ENCODE assay signal across 15 cellular contexts in the genomic region with DNA sequence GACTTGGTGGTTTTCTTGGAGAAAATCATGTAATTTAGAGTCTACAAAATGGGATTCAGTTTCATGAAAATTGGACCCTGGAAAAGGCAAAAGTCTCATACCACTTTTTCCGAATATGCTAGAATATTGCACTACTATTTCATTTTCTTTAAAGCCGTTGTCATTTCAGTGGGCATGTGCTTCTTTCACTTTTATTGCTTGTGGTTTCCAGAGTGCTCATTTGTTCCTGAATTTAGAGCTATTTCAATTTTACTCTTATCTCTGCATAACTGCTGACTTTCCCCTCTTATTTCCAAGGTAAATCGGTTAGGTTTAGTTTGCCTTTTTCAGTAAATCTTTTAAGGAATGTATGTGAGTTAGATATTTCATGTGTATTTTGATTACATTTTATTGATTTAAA. TPM values are rescaled to one million over a fixed set of nuclear protein-coding genes. Genes with fewer than 3 reads are reported as not detected.
DNase-seq lines count a peak whose midpoint lies in the region; ATAC-seq, FAIRE-seq and TF ChIP-seq lines count a peak whose summit lies in the region.
"Had no signal": no experiment of that assay in that cellular context is flagged by ENCODE, and none has a peak within 500 bp of the region (broad histone marks: within the 10 kb centered on the region; RNA-seq: fewer than 3 reads in every experiment).

No MANE protein-coding gene starts in this region.

- TF ChIP-seq POLR2A in heart left ventricle (IDR thresholded peaks at IDR 0.05), result no peak

- DNase-seq in activated T-cell treated with anti-CD3 and anti-CD28 coated beads, Interleukin-2, amount 50 U/mL, for 72 hours, result no peak
- DNase-seq in activated T-cell treated with anti-CD3 and anti-CD28 coated beads for 4 hours (no peak), OCI-M1 (lab: John Stamatoyannopoulos, UW) (peak; percentile 70), heart left ventricle (no peak), RCC 7860 (ENCODE audit: low spot score) (no peak)
- DNase-seq in stimulated activated naive B cell treated with anti-CD40 and anti-IgM and Interleukin-4, amounts not matched to agents 10 μg/mL and 1 μg/mL and 100 μg/mL, for 72 hours, result no peak
- DNase-seq: DMS153, heart right ventricle, kidney glomerular epithelial cell, NCI-H1436 treated with DMSO at 0.1 percent for 48 hours, NCI-H446 treated with DMSO at 0.1 percent for 48 hours, ovary had no signal

- ATAC-seq in activated T-cell treated with anti-CD3 and anti-CD28 coated beads, Interleukin-2, amount 50 U/mL, for 72 hours (replicated peaks in 1 of 2), result peak; percentile 51 to 59
- peak; percentile 31 for ATAC-seq in HG02678 (IDR thresholded peaks at IDR 0.05; ENCODE audit: unreplicated experiment)
- ATAC-seq in stimulated activated naive B cell treated with anti-CD40 and anti-IgM and Interleukin-4, amounts not matched to agents 10 μg/mL and 1 μg/mL and 100 μg/mL, for 72 hours (replicated peaks), result no peak
- no peak for ATAC-seq in heart left ventricle
- ATAC-seq in HG03135 (IDR thresholded peaks at IDR 0.05; ENCODE audit: unreplicated experiment), result no peak
- ATAC-seq: esophagus mucosa, heart right ventricle had no signal

- no peak overlapping the region for H3K4me3 ChIP-seq in heart left ventricle
- H3K4me3 ChIP-seq: heart right ventricle, ovary had no signal

- FAIRE-seq in RCC 7860 (lab: Jason Lieb, UNC), result no peak

- H3K36me3 ChIP-seq in heart left ventricle, result no peaks in the 10 kb centered on the region
- H3K36me3 ChIP-seq: heart right ventricle, ovary had no signal

- TF ChIP-seq CTCF in heart left ventricle (IDR thresholded peaks at IDR 0.05), result no peak

- H3K27me3 ChIP-seq in heart left ventricle, result no peaks in the 10 kb centered on the region
- H3K27me3 ChIP-seq: heart right ventricle, ovary had no signal

- WGBS in heart left ventricle, 4 donors, result 82 to 91% (median 89%) methylated on average over 3 of the region's 3 CpGs

- intact Hi-C loops in heart left ventricle (cut with DNase I), result no loop called here

- H3K27me3 Mint-ChIP-seq in activated T-cell treated with anti-CD3 and anti-CD28 coated beads, Interleukin-2, amount 50 U/mL, for 72 hours (ENCODE audit: low read depth), result peaks cover 22% of the 10 kb centered on the region
- no peaks in the 10 kb centered on the region for H3K27me3 Mint-ChIP-seq in stimulated activated naive B cell treated with anti-CD40 and anti-IgM and Interleukin-4, amounts not matched to agents 10 μg/mL and 1 μg/mL and 100 μg/mL, for 72 hours

- no peaks in the 10 kb centered on the region for H3K9me3 ChIP-seq in heart left ventricle
- H3K9me3 ChIP-seq: heart right ventricle, ovary had no signal

- no peaks in the 10 kb centered on the region for H3K9me3 Mint-ChIP-seq in activated T-cell treated with anti-CD3 and anti-CD28 coated beads, Interleukin-2, amount 50 U/mL, for 72 hours
- no peaks in the 10 kb centered on the region for H3K9me3 Mint-ChIP-seq in stimulated activated naive B cell treated with anti-CD40 and anti-IgM and Interleukin-4, amounts not matched to agents 10 μg/mL and 1 μg/mL and 100 μg/mL, for 72 hours

- H3K27ac Mint-ChIP-seq in activated T-cell treated with anti-CD3 and anti-CD28 coated beads, Interleukin-2, amount 50 U/mL, for 72 hours, result peak overlapping the region; percentile 66
- H3K27ac Mint-ChIP-seq in stimulated activated naive B cell treated with anti-CD40 and anti-IgM and Interleukin-4, amounts not matched to agents 10 μg/mL and 1 μg/mL and 100 μg/mL, for 72 hours, result no peak overlapping the region

- no peaks in the 10 kb centered on the region for H3K36me3 Mint-ChIP-seq in activated T-cell treated with anti-CD3 and anti-CD28 coated beads, Interleukin-2, amount 50 U/mL, for 72 hours (ENCODE audit: insufficient read depth in 2 of 2)
- H3K36me3 Mint-ChIP-seq in stimulated activated naive B cell treated with anti-CD40 and anti-IgM and Interleukin-4, amounts not matched to agents 10 μg/mL and 1 μg/mL and 100 μg/mL, for 72 hours, result no peaks in the 10 kb centered on the region

- H3K4me3 Mint-ChIP-seq in activated T-cell treated with anti-CD3 and anti-CD28 coated beads, Interleukin-2, amount 50 U/mL, for 72 hours, result peak overlapping the region; percentile 27 to 38
- peak overlapping the region; percentile 42 to 45 for H3K4me3 Mint-ChIP-seq in stimulated activated naive B cell treated with anti-CD40 and anti-IgM and Interleukin-4, amounts not matched to agents 10 μg/mL and 1 μg/mL and 100 μg/mL, for 72 hours

- H3K27ac ChIP-seq in heart left ventricle, result no peak overlapping the region
- H3K27ac ChIP-seq: heart right ventricle, ovary had no signal

- H3K4me1 Mint-ChIP-seq in activated T-cell treated with anti-CD3 and anti-CD28 coated beads, Interleukin-2, amount 50 U/mL, for 72 hours (ENCODE audit: low read depth), result no peaks in the 10 kb centered on the region
- H3K4me1 Mint-ChIP-seq in stimulated activated naive B cell treated with anti-CD40 and anti-IgM and Interleukin-4, amounts not matched to agents 10 μg/mL and 1 μg/mL and 100 μg/mL, for 72 hours, result peaks cover 18 to 20% of the 10 kb centered on the region in 2 donors

- peaks cover 0 to 24% (median 5%) of the 10 kb centered on the region in 12 donors for H3K4me1 ChIP-seq in heart left ventricle

RNA-seq across cellular contexts. Expression of a gene that starts 11.6 kb away (rescaled TPM):
- total RNA-seq in activated T-cell treated with anti-CD3 and anti-CD28 coated beads, Interleukin-2, amount 50 U/mL, for 72 hours, result 1 to 10 TPM; 1.2 to 1.5 TPM
- total RNA-seq in heart left ventricle, result 1 to 10 TPM; 1.1 to 4.7 (median 2.9) TPM
- 1 to 10 TPM in 1 of 2 donors, under 1 TPM in 1; 0.98 to 1.1 TPM for polyA plus RNA-seq in heart left ventricle

Comparison
In these comparisons a context has a peak if more than half of its experiments do, and no peak if none do; other contexts are left out.
1. ATAC-seq: peak in activated T-cell treated with anti-CD3 and anti-CD28 coated beads, Interleukin-2, amount 50 U/mL, for 72 hours (2 of 2) and HG02678 (single experiment); none in stimulated activated naive B cell treated with anti-CD40 and anti-IgM and Interleukin-4, amounts not matched to agents 10 μg/mL and 1 μg/mL and 100 μg/mL, for 72 hours (0 of 2), heart left ventricle (0 of 4) and HG03135 (single experiment).